ENCODE assay signal across 38 cellular contexts in genomic region chr10:93223336-93223735, GRCh38.
"Had no signal": no experiment of that assay in that cellular context is flagged by ENCODE, and none has a peak within 500 bp of the region (broad histone marks: within the 10 kb centered on the region; RNA-seq: fewer than 3 reads in every experiment).

No MANE protein-coding gene starts in this region.

- H3K27ac Mint-ChIP-seq: activated CD4-positive, alpha-beta memory T cell treated with anti-CD3 and anti-CD28 coated beads for 36 hours; activated CD4-positive, alpha-beta T cell treated with anti-CD3 and anti-CD28 coated beads, Interleukin-2, amount 10 ng/mL, durations not matched to agents 24 days and 14 days; activated CD8-positive, alpha-beta memory T cell treated with anti-CD3 and anti-CD28 coated beads, Interleukin-2, amount 10 ng/mL, durations not matched to agents 7 days and 5 days; activated CD8-positive, alpha-beta T cell treated with anti-CD3 and anti-CD28 coated beads for 36 hours; activated naive CD4-positive, alpha-beta T cell treated with anti-CD3 and anti-CD28 coated beads for 36 hours; activated naive CD4-positive, alpha-beta T cell treated with anti-CD3 and anti-CD28 coated beads, Interleukin-2, amount 50 U/mL, for 72 hours; activated naive CD8-positive, alpha-beta T cell treated with anti-CD3 and anti-CD28 coated beads for 36 hours; activated T-cell treated with anti-CD3 and anti-CD28 coated beads, Interleukin-2, amount 50 U/mL, for 72 hours; activated T-helper 1 cell treated with anti-CD3 and anti-CD28 coated beads, Interleukin-12 subunit alpha, Interleukin-12 subunit beta, Interleukin-2, Interleukin-4 antibody, amounts not matched to agents 30 ng/mL and 10 ng/mL and 1 ng/mL, durations not matched to agents 14 hours and 24 hours and 36 hours; activated T-helper 17 cell treated with anti-CD3 and anti-CD28 coated beads, Interleukin-2, amount 50 U/mL, for 72 hours; T-helper 1 cell treated with Interleukin-12 subunit alpha and Interleukin-12 subunit beta and Interleukin-4 antibody, amounts not matched to agents 30 μg/mL and 1 μg/mL, for 36 hours; T-helper 2 cell treated with Interferon-gamma antibody and Interleukin-4, amounts not matched to agents 5 μg/mL and 100 μg/mL, for 36 hours; WTC11 had no signal

- H3K27ac ChIP-seq: adrenal gland, body of pancreas, brain microvascular endothelial cell, breast epithelium, WERI-Rb-1 had no signal

- H3K36me3 ChIP-seq: adrenal gland, brain microvascular endothelial cell, breast epithelium, WERI-Rb-1 had no signal

- H3K36me3 Mint-ChIP-seq: activated CD4-positive, alpha-beta memory T cell treated with anti-CD3 and anti-CD28 coated beads for 36 hours; activated CD8-positive, alpha-beta memory T cell treated with anti-CD3 and anti-CD28 coated beads, Interleukin-2, amount 10 ng/mL, durations not matched to agents 7 days and 5 days; activated naive CD4-positive, alpha-beta T cell treated with anti-CD3 and anti-CD28 coated beads, Interleukin-2, amount 50 U/mL, for 72 hours; activated naive CD8-positive, alpha-beta T cell treated with anti-CD3 and anti-CD28 coated beads for 36 hours had no signal

- H3K27me3 ChIP-seq: adrenal gland, body of pancreas, brain microvascular endothelial cell, breast epithelium had no signal

- H3K4me3 ChIP-seq: adrenal gland, body of pancreas, breast epithelium had no signal

- FAIRE-seq: astrocyte, TTC549 had no signal

- ATAC-seq: activated CD8-positive, alpha-beta memory T cell treated with anti-CD3 and anti-CD28 coated beads, Interleukin-2, amount 10 ng/mL, durations not matched to agents 7 days and 5 days; activated CD8-positive, alpha-beta T cell treated with anti-CD3 and anti-CD28 coated beads for 36 hours; activated naive CD4-positive, alpha-beta T cell treated with anti-CD3 and anti-CD28 coated beads, Interleukin-2, amount 50 U/mL, for 72 hours; activated T-cell treated with anti-CD3 and anti-CD28 coated beads, Interleukin-2, amount 50 U/mL, for 4 hours; activated T-cell treated with anti-CD3 and anti-CD28 coated beads, Interleukin-2, amount 50 U/mL, for 72 hours; activated T-helper 17 cell treated with anti-CD3 and anti-CD28 coated beads, Interleukin-2, amount 50 U/mL, for 72 hours; body of pancreas had no signal

- H3K9me3 Mint-ChIP-seq: activated CD4-positive, alpha-beta T cell treated with anti-CD3 and anti-CD28 coated beads, Interleukin-2, amount 10 ng/mL, durations not matched to agents 24 days and 14 days; activated CD8-positive, alpha-beta T cell treated with anti-CD3 and anti-CD28 coated beads for 36 hours; activated naive CD4-positive, alpha-beta T cell treated with anti-CD3 and anti-CD28 coated beads for 36 hours; activated naive CD4-positive, alpha-beta T cell treated with anti-CD3 and anti-CD28 coated beads, Interleukin-2, amount 50 U/mL, for 72 hours; activated naive CD8-positive, alpha-beta T cell treated with anti-CD3 and anti-CD28 coated beads for 36 hours; activated T-cell treated with anti-CD3 and anti-CD28 coated beads, Interleukin-2, amount 50 U/mL, for 4 hours; activated T-cell treated with anti-CD3 and anti-CD28 coated beads, Interleukin-2, amount 50 U/mL, for 72 hours; activated T-helper 1 cell treated with anti-CD3 and anti-CD28 coated beads, Interleukin-12 subunit alpha, Interleukin-12 subunit beta, Interleukin-2, Interleukin-4 antibody, amounts not matched to agents 30 ng/mL and 10 ng/mL and 1 ng/mL, durations not matched to agents 14 hours and 24 hours and 36 hours; activated T-helper 17 cell treated with anti-CD3 and anti-CD28 coated beads, Interleukin-2, amount 50 U/mL, for 72 hours; T-helper 1 cell treated with Interleukin-12 subunit alpha and Interleukin-12 subunit beta and Interleukin-4 antibody, amounts not matched to agents 30 μg/mL and 1 μg/mL, for 36 hours; T-helper 2 cell treated with Interferon-gamma antibody and Interleukin-4, amounts not matched to agents 5 μg/mL and 100 μg/mL, for 36 hours had no signal

- H3K4me1 ChIP-seq: adrenal gland, body of pancreas, breast epithelium had no signal

- H3K4me3 Mint-ChIP-seq: activated CD4-positive, alpha-beta memory T cell treated with anti-CD3 and anti-CD28 coated beads for 36 hours; activated CD4-positive, alpha-beta T cell treated with anti-CD3 and anti-CD28 coated beads, Interleukin-2, amount 10 ng/mL, durations not matched to agents 24 days and 14 days; activated CD8-positive, alpha-beta memory T cell treated with anti-CD3 and anti-CD28 coated beads, Interleukin-2, amount 10 ng/mL, durations not matched to agents 7 days and 5 days; activated CD8-positive, alpha-beta T cell treated with anti-CD3 and anti-CD28 coated beads for 36 hours; activated naive CD4-positive, alpha-beta T cell treated with anti-CD3 and anti-CD28 coated beads for 36 hours; activated naive CD8-positive, alpha-beta T cell treated with anti-CD3 and anti-CD28 coated beads for 36 hours; activated T-cell treated with anti-CD3 and anti-CD28 coated beads, Interleukin-2, amount 50 U/mL, for 4 hours; activated T-cell treated with anti-CD3 and anti-CD28 coated beads, Interleukin-2, amount 50 U/mL, for 72 hours; activated T-helper 1 cell treated with anti-CD3 and anti-CD28 coated beads, Interleukin-12 subunit alpha, Interleukin-12 subunit beta, Interleukin-2, Interleukin-4 antibody, amounts not matched to agents 30 ng/mL and 10 ng/mL and 1 ng/mL, durations not matched to agents 14 hours and 24 hours and 36 hours; activated T-helper 17 cell treated with anti-CD3 and anti-CD28 coated beads, Interleukin-2, amount 50 U/mL, for 72 hours; T-helper 1 cell treated with Interleukin-12 subunit alpha and Interleukin-12 subunit beta and Interleukin-4 antibody, amounts not matched to agents 30 μg/mL and 1 μg/mL, for 36 hours; T-helper 2 cell treated with Interferon-gamma antibody and Interleukin-4, amounts not matched to agents 5 μg/mL and 100 μg/mL, for 36 hours; WTC11 had no signal

- DNase-seq: activated CD4-positive, alpha-beta memory T cell treated with anti-CD3 and anti-CD28 coated beads for 36 hours; activated CD4-positive, alpha-beta T cell treated with anti-CD3 and anti-CD28 coated beads for 4 hours; activated CD4-positive, alpha-beta T cell treated with anti-CD3 and anti-CD28 coated beads, Interleukin-2, amount 10 ng/mL, durations not matched to agents 24 days and 14 days; activated CD4-positive, alpha-beta T cell treated with anti-CD3 and anti-CD28 coated beads, Interleukin-2, amount 50 U/mL, for 1 hour; activated CD4-positive, alpha-beta T cell treated with anti-CD3 and anti-CD28 coated beads, Interleukin-2, amount 50 U/mL, for 4 hours; activated CD4-positive, CD25-positive, alpha-beta regulatory T cell treated with anti-CD3 and anti-CD28 coated beads, Interleukin-2, amount 50 U/mL, for 72 hours; activated CD8-positive, alpha-beta memory T cell treated with anti-CD3 and anti-CD28 coated beads, Interleukin-2, amount 10 ng/mL, durations not matched to agents 7 days and 5 days; activated CD8-positive, alpha-beta T cell treated with anti-CD3 and anti-CD28 coated beads for 36 hours; activated effector memory CD4-positive, alpha-beta T cell treated with anti-CD3 and anti-CD28 coated beads, Interleukin-2, amount 50 U/mL, for 16 hours; activated gamma-delta T cell treated with Interleukin-2 at 50 U/mL for 16 hours; activated naive CD4-positive, alpha-beta T cell; activated naive CD4-positive, alpha-beta T cell treated with anti-CD3 and anti-CD28 coated beads for 36 hours; activated naive CD4-positive, alpha-beta T cell treated with anti-CD3 and anti-CD28 coated beads, Interleukin-2, amount 50 U/mL, for 16 hours; activated naive CD8-positive, alpha-beta T cell treated with anti-CD3 and anti-CD28 coated beads for 36 hours; activated T-cell treated with anti-CD3 and anti-CD28 coated beads for 4 hours; activated T-cell treated with anti-CD3 and anti-CD28 coated beads, Interleukin-2, amount 50 U/mL, for 1 hour; activated T-cell treated with anti-CD3 and anti-CD28 coated beads, Interleukin-2, amount 50 U/mL, for 4 hours; activated T-cell treated with anti-CD3 and anti-CD28 coated beads, Interleukin-2, amount 50 U/mL, for 72 hours; adrenal gland; amniotic stem cell; aorta; body of pancreas; brain microvascular endothelial cell; central memory CD4-positive, alpha-beta T cell; SW 1271; T-helper 1 cell; T-helper 2 cell; T-helper 9 cell; WERI-Rb-1 had no signal

- H3K27me3 Mint-ChIP-seq: activated CD8-positive, alpha-beta T cell treated with anti-CD3 and anti-CD28 coated beads for 36 hours; activated naive CD8-positive, alpha-beta T cell treated with anti-CD3 and anti-CD28 coated beads for 36 hours had no signal

- H3K4me1 Mint-ChIP-seq: activated CD4-positive, alpha-beta T cell treated with anti-CD3 and anti-CD28 coated beads, Interleukin-2, amount 10 ng/mL, durations not matched to agents 24 days and 14 days; activated CD8-positive, alpha-beta memory T cell treated with anti-CD3 and anti-CD28 coated beads, Interleukin-2, amount 10 ng/mL, durations not matched to agents 7 days and 5 days; activated naive CD8-positive, alpha-beta T cell treated with anti-CD3 and anti-CD28 coated beads for 36 hours; activated T-helper 17 cell treated with anti-CD3 and anti-CD28 coated beads, Interleukin-2, amount 50 U/mL, for 72 hours had no signal

- H3K9me3 ChIP-seq: adrenal gland, body of pancreas, breast epithelium had no signal
